ENCODE assay signal across 1 cellular context in the genomic region with DNA sequence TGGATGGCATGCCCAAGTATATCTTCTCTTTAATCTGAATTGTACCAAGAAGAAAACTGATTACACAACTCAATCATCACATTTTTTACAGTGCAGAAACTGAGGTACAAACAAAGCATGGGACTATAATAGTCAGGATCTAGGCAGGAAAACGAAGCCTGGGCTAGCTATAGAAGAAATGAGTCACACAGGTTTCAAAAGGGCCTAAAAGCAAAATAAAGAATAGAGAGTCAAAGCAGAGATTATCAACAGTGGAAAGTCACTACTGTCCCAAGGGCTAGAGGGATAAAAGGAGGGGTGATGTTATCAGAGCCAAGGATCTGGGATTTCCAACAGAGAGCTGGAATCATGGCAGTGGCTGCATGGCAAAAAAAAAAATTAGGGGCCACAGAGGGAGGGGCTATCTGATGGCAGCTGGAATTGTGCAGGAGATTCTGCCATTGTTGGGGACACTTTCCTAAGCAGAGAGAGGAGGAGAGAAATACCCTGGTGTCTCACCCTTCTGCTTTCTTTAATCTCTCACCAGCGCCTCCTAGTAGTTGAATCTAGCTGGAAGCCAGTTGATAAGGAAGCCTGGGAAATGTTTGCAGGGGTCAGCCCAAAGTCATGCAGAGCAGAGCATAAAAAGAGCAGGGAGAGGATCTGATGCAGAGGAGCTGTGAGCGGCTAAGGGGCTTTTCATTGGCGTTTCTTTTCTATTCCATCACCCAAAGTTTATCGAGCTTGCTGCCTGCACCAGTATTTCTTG.
TF ChIP-seq lines count a peak whose summit lies in the region.

No MANE protein-coding gene starts in this region.

TF ChIP-seq in SK-N-SH, 30 proteins besides CTCF, POLR2A, EP300 and RAD21 (continued from another document):
- TF ChIP-seq, protein P1, sequence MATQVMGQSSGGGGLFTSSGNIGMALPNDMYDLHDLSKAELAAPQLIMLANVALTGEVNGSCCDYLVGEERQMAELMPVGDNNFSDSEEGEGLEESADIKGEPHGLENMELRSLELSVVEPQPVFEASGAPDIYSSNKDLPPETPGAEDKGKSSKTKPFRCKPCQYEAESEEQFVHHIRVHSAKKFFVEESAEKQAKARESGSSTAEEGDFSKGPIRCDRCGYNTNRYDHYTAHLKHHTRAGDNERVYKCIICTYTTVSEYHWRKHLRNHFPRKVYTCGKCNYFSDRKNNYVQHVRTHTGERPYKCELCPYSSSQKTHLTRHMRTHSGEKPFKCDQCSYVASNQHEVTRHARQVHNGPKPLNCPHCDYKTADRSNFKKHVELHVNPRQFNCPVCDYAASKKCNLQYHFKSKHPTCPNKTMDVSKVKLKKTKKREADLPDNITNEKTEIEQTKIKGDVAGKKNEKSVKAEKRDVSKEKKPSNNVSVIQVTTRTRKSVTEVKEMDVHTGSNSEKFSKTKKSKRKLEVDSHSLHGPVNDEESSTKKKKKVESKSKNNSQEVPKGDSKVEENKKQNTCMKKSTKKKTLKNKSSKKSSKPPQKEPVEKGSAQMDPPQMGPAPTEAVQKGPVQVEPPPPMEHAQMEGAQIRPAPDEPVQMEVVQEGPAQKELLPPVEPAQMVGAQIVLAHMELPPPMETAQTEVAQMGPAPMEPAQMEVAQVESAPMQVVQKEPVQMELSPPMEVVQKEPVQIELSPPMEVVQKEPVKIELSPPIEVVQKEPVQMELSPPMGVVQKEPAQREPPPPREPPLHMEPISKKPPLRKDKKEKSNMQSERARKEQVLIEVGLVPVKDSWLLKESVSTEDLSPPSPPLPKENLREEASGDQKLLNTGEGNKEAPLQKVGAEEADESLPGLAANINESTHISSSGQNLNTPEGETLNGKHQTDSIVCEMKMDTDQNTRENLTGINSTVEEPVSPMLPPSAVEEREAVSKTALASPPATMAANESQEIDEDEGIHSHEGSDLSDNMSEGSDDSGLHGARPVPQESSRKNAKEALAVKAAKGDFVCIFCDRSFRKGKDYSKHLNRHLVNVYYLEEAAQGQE (IDR thresholded peaks at IDR 0.05; ENCODE audit: low read depth, low read length), result no peak
- TF ChIP-seq FOXJ3 (CRISPR knock-in tag; IDR thresholded peaks at IDR 0.05) (no peak), NRF1 (IDR thresholded peaks at IDR 0.05; ENCODE audit: low read depth, low read length) (no peak), RCOR1 (IDR thresholded peaks at IDR 0.05; ENCODE audit: low read length) (no peak), RFX5 (IDR thresholded peaks at IDR 0.05; ENCODE audit: low read length) (no peak), GABPA (IDR thresholded peaks at IDR 0.05; ENCODE audit: low read depth) (no peak)
- TF ChIP-seq, protein P2, sequence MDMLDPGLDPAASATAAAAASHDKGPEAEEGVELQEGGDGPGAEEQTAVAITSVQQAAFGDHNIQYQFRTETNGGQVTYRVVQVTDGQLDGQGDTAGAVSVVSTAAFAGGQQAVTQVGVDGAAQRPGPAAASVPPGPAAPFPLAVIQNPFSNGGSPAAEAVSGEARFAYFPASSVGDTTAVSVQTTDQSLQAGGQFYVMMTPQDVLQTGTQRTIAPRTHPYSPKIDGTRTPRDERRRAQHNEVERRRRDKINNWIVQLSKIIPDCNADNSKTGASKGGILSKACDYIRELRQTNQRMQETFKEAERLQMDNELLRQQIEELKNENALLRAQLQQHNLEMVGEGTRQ (IDR thresholded peaks at IDR 0.05; ENCODE audit: borderline replicate concordance, low read depth, low read length), result no peak
- TF ChIP-seq, protein P3, sequence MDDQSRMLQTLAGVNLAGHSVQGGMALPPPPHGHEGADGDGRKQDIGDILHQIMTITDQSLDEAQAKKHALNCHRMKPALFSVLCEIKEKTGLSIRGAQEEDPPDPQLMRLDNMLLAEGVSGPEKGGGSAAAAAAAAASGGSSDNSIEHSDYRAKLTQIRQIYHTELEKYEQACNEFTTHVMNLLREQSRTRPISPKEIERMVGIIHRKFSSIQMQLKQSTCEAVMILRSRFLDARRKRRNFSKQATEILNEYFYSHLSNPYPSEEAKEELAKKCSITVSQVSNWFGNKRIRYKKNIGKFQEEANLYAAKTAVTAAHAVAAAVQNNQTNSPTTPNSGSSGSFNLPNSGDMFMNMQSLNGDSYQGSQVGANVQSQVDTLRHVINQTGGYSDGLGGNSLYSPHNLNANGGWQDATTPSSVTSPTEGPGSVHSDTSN (IDR thresholded peaks at IDR 0.05), result no peak
- TF ChIP-seq, protein P4, sequence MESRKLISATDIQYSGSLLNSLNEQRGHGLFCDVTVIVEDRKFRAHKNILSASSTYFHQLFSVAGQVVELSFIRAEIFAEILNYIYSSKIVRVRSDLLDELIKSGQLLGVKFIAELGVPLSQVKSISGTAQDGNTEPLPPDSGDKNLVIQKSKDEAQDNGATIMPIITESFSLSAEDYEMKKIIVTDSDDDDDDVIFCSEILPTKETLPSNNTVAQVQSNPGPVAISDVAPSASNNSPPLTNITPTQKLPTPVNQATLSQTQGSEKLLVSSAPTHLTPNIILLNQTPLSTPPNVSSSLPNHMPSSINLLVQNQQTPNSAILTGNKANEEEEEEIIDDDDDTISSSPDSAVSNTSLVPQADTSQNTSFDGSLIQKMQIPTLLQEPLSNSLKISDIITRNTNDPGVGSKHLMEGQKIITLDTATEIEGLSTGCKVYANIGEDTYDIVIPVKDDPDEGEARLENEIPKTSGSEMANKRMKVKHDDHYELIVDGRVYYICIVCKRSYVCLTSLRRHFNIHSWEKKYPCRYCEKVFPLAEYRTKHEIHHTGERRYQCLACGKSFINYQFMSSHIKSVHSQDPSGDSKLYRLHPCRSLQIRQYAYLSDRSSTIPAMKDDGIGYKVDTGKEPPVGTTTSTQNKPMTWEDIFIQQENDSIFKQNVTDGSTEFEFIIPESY (IDR thresholded peaks at IDR 0.05; ENCODE audit: borderline replicate concordance, low read depth), result no peak
